In genomic region chr3:110767838-110768237, GRCh38 we compare ENCODE assay signal across 20 cellular contexts.
A peak's percentile ranks its signal among the peaks of the same experiment; 100 is the strongest.
DNase-seq lines count a peak whose midpoint lies in the region; ATAC-seq and TF ChIP-seq lines count a peak whose summit lies in the region.
"Had no signal": no experiment of that assay in that cellular context is flagged by ENCODE, and none has a peak within 500 bp of the region (broad histone marks: within the 10 kb centered on the region; RNA-seq: fewer than 3 reads in every experiment).

No MANE protein-coding gene starts in this region.

- H3K4me3 ChIP-seq in spleen (no peak overlapping the region), adrenal gland (no peak overlapping the region)
- H3K4me3 ChIP-seq: body of pancreas, heart right ventricle, lower lobe of right lung, sigmoid colon, upper lobe of left lung had no signal

- intact Hi-C loops in spleen (cut with DNase I; ENCODE audit: low total_unique reads) = no loop called here
- intact Hi-C loops in adrenal gland (cut with DNase I) = no loop called here

- DNase-seq in spleen = no peak
- DNase-seq in adrenal gland = no peak
- DNase-seq in CD1c-positive myeloid dendritic cell (ENCODE audit: extremely low spot score) = no peak
- DNase-seq in foreskin keratinocyte = no peak
- DNase-seq: activated CD4-positive, CD25-positive, alpha-beta regulatory T cell; activated naive CD8-positive, alpha-beta T cell treated with anti-CD3 and anti-CD28 coated beads for 36 hours; body of pancreas; CD4-positive, alpha-beta memory T cell; DMS79; heart right ventricle; lower lobe of right lung; NCI-H1694; NCI-H226; sigmoid colon; stimulated activated naive CD8-positive, alpha-beta T cell treated with anti-CD3 and anti-CD28 coated beads, Interleukin-15, amount 100 ng/mL, for 72 hours; upper lobe of left lung had no signal

- TF ChIP-seq CTCF in spleen (IDR thresholded peaks at IDR 0.05 in 8 of 11, conservative IDR thresholded peaks at IDR 0.05 in 3 of 11) (no peak), adrenal gland (IDR thresholded peaks at IDR 0.05) (no peak), foreskin keratinocyte (conservative IDR thresholded peaks at IDR 0.05) (no peak)

- H3K4me1 ChIP-seq in spleen (no peaks in the 10 kb centered on the region), adrenal gland (replicated peaks in 1 of 2) (no peaks in the 10 kb centered on the region), foreskin keratinocyte (no peaks in the 10 kb centered on the region)
- H3K4me1 ChIP-seq: body of pancreas, heart right ventricle, lower lobe of right lung, upper lobe of left lung had no signal

- TF ChIP-seq POLR2A in spleen (IDR thresholded peaks at IDR 0.05) = no peak
- no peak for TF ChIP-seq POLR2A in adrenal gland (IDR thresholded peaks at IDR 0.05)

- ATAC-seq in GM18517 (IDR thresholded peaks at IDR 0.05; ENCODE audit: unreplicated experiment) = peak; percentile 84
- ATAC-seq in GM19463 (IDR thresholded peaks at IDR 0.05; ENCODE audit: unreplicated experiment) = peak; percentile 79
- peak; percentile 59 for ATAC-seq in HG02798 (IDR thresholded peaks at IDR 0.05; ENCODE audit: poor library complexity, unreplicated experiment)
- ATAC-seq in HG03575 (IDR thresholded peaks at IDR 0.05; ENCODE audit: extremely low read depth, insufficient number of reproducible peaks, low FRiP score, unreplicated experiment) = peak; percentile 64
- no peak for ATAC-seq in foreskin keratinocyte
- ATAC-seq: body of pancreas; heart right ventricle; lower lobe of right lung; stimulated activated naive CD8-positive, alpha-beta T cell treated with anti-CD3 and anti-CD28 coated beads, Interleukin-15, amount 100 ng/mL, for 72 hours had no signal

- H3K9me3 ChIP-seq in spleen (peaks cover 0 to 24% (median 6%) of the 10 kb centered on the region in 8 donors), adrenal gland (replicated peaks in 1 of 3) (no peaks in the 10 kb centered on the region)
- H3K9me3 ChIP-seq: body of pancreas, lower lobe of right lung, sigmoid colon, upper lobe of left lung had no signal

- H3K36me3 ChIP-seq in spleen (no peaks in the 10 kb centered on the region), adrenal gland (replicated peaks in 1 of 2) (no peaks in the 10 kb centered on the region)
- H3K36me3 ChIP-seq: heart right ventricle, lower lobe of right lung, sigmoid colon, upper lobe of left lung had no signal

- H3K27me3 ChIP-seq in spleen (replicated peaks in 1 of 7) = no peaks in the 10 kb centered on the region
- H3K27me3 ChIP-seq in adrenal gland = no peaks in the 10 kb centered on the region
- H3K27me3 ChIP-seq in foreskin keratinocyte = no peaks in the 10 kb centered on the region
- H3K27me3 ChIP-seq: body of pancreas, heart right ventricle, sigmoid colon, upper lobe of left lung had no signal

- no peak overlapping the region for H3K27ac ChIP-seq in spleen
- no peak overlapping the region for H3K27ac ChIP-seq in adrenal gland
- H3K27ac ChIP-seq in foreskin keratinocyte = no peak overlapping the region
- H3K27ac ChIP-seq: body of pancreas, heart right ventricle, lower lobe of right lung, sigmoid colon, upper lobe of left lung had no signal
